Comparison of ENCODE assay signal across 8 cellular contexts in the genomic region with DNA sequence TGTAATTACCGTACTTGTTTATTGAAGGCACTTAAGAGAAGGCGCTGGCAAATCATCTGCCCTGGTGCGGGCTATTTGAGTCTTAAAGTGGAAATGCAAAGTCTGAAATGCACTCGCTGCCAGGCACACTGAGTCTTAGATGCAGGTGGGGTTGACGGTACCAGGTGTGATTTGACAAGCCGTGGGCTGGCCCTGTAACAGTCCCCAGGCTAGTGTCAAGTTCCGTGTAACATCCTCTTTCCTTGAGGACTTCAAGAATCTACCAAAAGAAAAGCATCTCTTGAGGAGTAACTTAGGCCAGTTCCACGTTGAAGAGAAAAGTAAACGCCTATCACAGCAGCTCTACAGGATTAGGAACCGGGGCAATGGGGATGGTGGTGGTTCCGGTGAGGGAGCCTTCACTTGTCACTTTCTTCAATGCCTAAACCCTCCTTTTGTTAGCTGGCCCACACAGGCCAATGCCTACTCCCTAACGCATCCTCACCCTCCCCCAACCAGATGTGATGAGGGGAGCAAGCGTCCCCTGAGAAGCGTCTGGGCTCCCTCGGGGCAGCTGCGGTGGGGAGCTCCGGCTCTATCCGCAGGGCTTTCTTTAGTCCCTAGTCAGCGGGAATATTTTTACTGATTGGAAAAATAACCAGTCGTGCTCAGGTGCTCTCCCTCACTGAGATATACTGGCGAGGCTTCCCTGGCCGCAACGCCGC. TPM values are rescaled to one million over a fixed set of nuclear protein-coding genes. Genes with fewer than 3 reads are reported as not detected.
DNase-seq lines count a peak whose midpoint lies in the region; ATAC-seq and TF ChIP-seq lines count a peak whose summit lies in the region.

No MANE protein-coding gene starts in this region.

- H3K4me2 ChIP-seq in mammary epithelial cell (ENCODE audit: insufficient read depth, low read depth, low read length) = peak overlapping the region; percentile 88

- DNase-seq in activated T-cell treated with anti-CD3 and anti-CD28 coated beads for 24 hours (ENCODE audit: low read depth) = peak; percentile 4
- DNase-seq in activated T-cell treated with anti-CD3 and anti-CD28 coated beads for 4 hours = no peak
- DNase-seq in NCI-H146 treated with DMSO at 0.1 percent for 48 hours (lab: John Stamatoyannopoulos, UW; ENCODE audit: unreplicated experiment) = peak; percentile 46
- DNase-seq in mammary epithelial cell = no peak
- peak in 1 of 3 donors; percentile 61 for DNase-seq in right lobe of liver
- DNase-seq in type B pancreatic cell (ENCODE audit: extremely low spot score, unreplicated experiment) = no peak
- DNase-seq in amniotic stem cell (lab: John Stamatoyannopoulos, UW) = no peak

- H3K9me3 ChIP-seq in mammary epithelial cell (replicated peaks; ENCODE audit: insufficient read depth, low read length) (no peaks in the 10 kb centered on the region), right lobe of liver (no peaks in the 10 kb centered on the region)

- no peaks in the 10 kb centered on the region for H4K20me1 ChIP-seq in mammary epithelial cell (ENCODE audit: insufficient read depth, low read length)

- H3K36me3 ChIP-seq in mammary epithelial cell (ENCODE audit: insufficient read depth, low read length) (no peaks in the 10 kb centered on the region), right lobe of liver (peaks cover 0 to 2% (median 0%) of the 10 kb centered on the region in 4 donors)

- H3K4me3 ChIP-seq in mammary epithelial cell (replicated peaks in 1 of 3; ENCODE audit: insufficient read depth in 1 of 3, low read depth in 2 of 3, low read length in 3 of 3) (peak overlapping the region; percentile 77 to 99 (median 98)), right lobe of liver (peak overlapping the region; percentile 87 to 97 (median 89))

- peak overlapping the region; percentile 98 for H3K9ac ChIP-seq in mammary epithelial cell (ENCODE audit: insufficient read depth, low read length)

- H3K36me3 Mint-ChIP-seq in type B pancreatic cell = no peaks in the 10 kb centered on the region

- intact Hi-C loops in mammary epithelial cell (cut with micrococcal nuclease) = loop anchor here (1.0 to 2.0 kb wide), 3 partner anchors 13 to 103 kb away; no protein-coding TSS in a partner anchor
- intact Hi-C loops in right lobe of liver (cut with DNase I) = no loop called here

- H3K27me3 ChIP-seq in mammary epithelial cell (ENCODE audit: insufficient read depth, low read length) (no peaks in the 10 kb centered on the region), right lobe of liver (no peaks in the 10 kb centered on the region)

- CTCF ChIA-PET in mammary epithelial cell (lab: Charles Lee; ENCODE audit: low non-redundant PET) = interaction anchor here (0.7 kb wide), 1 partner anchor 48 kb away, joined by 3 read pairs; no protein-coding TSS in a partner anchor

- peaks cover 39% of the 10 kb centered on the region for H3K79me2 ChIP-seq in mammary epithelial cell (ENCODE audit: insufficient read depth, low read length)

- H3K4me1 ChIP-seq in mammary epithelial cell (ENCODE audit: insufficient read depth, low read length) = peaks cover 13% of the 10 kb centered on the region
- H3K4me1 ChIP-seq in right lobe of liver = peaks cover 0 to 6% (median 0%) of the 10 kb centered on the region in 4 donors

- ATAC-seq in HG02571 (IDR thresholded peaks at IDR 0.05; ENCODE audit: unreplicated experiment) = peak; percentile 25
- ATAC-seq in right lobe of liver = peak; percentile 4 to 24 (median 10)

- peak overlapping the region; percentile 95 for H2AFZ ChIP-seq in mammary epithelial cell (ENCODE audit: low read depth, low read length)

- H3K27me3 Mint-ChIP-seq in type B pancreatic cell = no peaks in the 10 kb centered on the region

- TF ChIP-seq CTCF in mammary epithelial cell (conservative IDR thresholded peaks at IDR 0.05 in 1 of 2, IDR thresholded peaks at IDR 0.05 in 1 of 2; ENCODE audit: extremely low read depth in 1 of 2, insufficient read depth in 1 of 2, low read depth in 1 of 2, low read length in 2 of 2) = no peak
- TF ChIP-seq CTCF in right lobe of liver (IDR thresholded peaks at IDR 0.05) = no peak
- peak; percentile 23 for TF ChIP-seq CTCF in type B pancreatic cell (conservative IDR thresholded peaks at IDR 0.05)

- TSS peak; percentile 51 for BruUV-seq in mammary epithelial cell (replicated peaks; lab: Mats Ljungman, UMichigan)

- H3K27ac ChIP-seq in mammary epithelial cell (ENCODE audit: insufficient read depth, low read depth, low read length) = peak overlapping the region; percentile 92
- peak overlapping the region; percentile 96 to 97 (median 97) for H3K27ac ChIP-seq in right lobe of liver

- peak overlapping the region; percentile 99 for H3K27ac Mint-ChIP-seq in type B pancreatic cell

- 28% methylated on average over 16 of the region's 24 CpGs for WGBS in mammary epithelial cell (ENCODE audit: low coverage, missing lambda C conversion rate)
- WGBS in right lobe of liver (ENCODE audit: insufficient coverage, low coverage, low lambda C conversion rate, missing lambda C conversion rate) = 10% methylated on average over 4 of the region's 24 CpGs

- H3K4me3 Mint-ChIP-seq in type B pancreatic cell = peak overlapping the region; percentile 97

- no peaks in the 10 kb centered on the region for H3K9me3 Mint-ChIP-seq in type B pancreatic cell

- no peak for TF ChIP-seq POLR2A in right lobe of liver (IDR thresholded peaks at IDR 0.05)

- in situ Hi-C loops in mammary epithelial cell (cut with MboI; ENCODE audit: low sequenced_read_pairs in 2 of 2) = no loop called here

- dilution Hi-C loops in mammary epithelial cell (cut with HindIII; ENCODE audit: low sequenced_read_pairs) = no loop called here

- H3K4me1 Mint-ChIP-seq in type B pancreatic cell (ENCODE audit: unreplicated experiment) = peaks cover 20% of the 10 kb centered on the region

RNA-seq across cellular contexts. Expression of a gene that starts 1.5 kb away (rescaled TPM):
- total RNA-seq in mammary epithelial cell (100 to 1,000 TPM; 141 to 248 TPM), right lobe of liver (100 to 1,000 TPM; 276 to 691 (median 425) TPM), type B pancreatic cell (ENCODE audit: low replicate concordance) (76.6 and 113 TPM in 2 replicates)
- 87.4 TPM for polyA plus RNA-seq in mammary epithelial cell
- polyA minus RNA-seq in mammary epithelial cell = 60.9 TPM

Comparison
In these comparisons a context has a peak if more than half of its experiments do, and no peak if none do; other contexts are left out.
1. DNase-seq: peak in activated T-cell treated with anti-CD3 and anti-CD28 coated beads for 24 hours (single experiment) and NCI-H146 treated with DMSO at 0.1 percent for 48 hours (single experiment); none in activated T-cell treated with anti-CD3 and anti-CD28 coated beads for 4 hours (single experiment), mammary epithelial cell (single experiment), type B pancreatic cell (single experiment) and amniotic stem cell (single experiment).